Comparison of ENCODE assay signal across 1 cellular context in the genomic region with DNA sequence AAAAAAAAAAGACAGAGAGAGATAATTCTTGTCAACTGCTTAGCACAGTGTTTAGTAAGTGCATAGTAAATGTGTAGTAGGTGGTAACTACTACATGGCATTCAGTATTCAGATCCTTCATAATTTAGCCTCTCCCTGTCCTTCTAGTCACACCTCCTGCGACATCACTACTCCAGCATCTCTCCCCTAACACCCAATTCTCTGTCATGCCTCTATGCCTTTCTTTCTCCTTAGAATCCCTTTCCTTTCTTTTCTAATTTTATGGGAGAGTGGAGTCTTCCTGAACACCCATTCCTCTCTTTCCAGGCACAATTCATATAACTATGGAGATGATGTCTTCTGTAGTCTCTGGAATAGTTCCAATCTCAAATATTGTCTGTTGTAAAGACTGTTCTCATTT.
TF ChIP-seq lines count a peak whose summit lies in the region.

No MANE protein-coding gene starts in this region.

TF ChIP-seq in K562, 482 proteins besides CTCF, POLR2A, EP300 and RAD21 (continued from another document):
- TF ChIP-seq, protein P1, sequence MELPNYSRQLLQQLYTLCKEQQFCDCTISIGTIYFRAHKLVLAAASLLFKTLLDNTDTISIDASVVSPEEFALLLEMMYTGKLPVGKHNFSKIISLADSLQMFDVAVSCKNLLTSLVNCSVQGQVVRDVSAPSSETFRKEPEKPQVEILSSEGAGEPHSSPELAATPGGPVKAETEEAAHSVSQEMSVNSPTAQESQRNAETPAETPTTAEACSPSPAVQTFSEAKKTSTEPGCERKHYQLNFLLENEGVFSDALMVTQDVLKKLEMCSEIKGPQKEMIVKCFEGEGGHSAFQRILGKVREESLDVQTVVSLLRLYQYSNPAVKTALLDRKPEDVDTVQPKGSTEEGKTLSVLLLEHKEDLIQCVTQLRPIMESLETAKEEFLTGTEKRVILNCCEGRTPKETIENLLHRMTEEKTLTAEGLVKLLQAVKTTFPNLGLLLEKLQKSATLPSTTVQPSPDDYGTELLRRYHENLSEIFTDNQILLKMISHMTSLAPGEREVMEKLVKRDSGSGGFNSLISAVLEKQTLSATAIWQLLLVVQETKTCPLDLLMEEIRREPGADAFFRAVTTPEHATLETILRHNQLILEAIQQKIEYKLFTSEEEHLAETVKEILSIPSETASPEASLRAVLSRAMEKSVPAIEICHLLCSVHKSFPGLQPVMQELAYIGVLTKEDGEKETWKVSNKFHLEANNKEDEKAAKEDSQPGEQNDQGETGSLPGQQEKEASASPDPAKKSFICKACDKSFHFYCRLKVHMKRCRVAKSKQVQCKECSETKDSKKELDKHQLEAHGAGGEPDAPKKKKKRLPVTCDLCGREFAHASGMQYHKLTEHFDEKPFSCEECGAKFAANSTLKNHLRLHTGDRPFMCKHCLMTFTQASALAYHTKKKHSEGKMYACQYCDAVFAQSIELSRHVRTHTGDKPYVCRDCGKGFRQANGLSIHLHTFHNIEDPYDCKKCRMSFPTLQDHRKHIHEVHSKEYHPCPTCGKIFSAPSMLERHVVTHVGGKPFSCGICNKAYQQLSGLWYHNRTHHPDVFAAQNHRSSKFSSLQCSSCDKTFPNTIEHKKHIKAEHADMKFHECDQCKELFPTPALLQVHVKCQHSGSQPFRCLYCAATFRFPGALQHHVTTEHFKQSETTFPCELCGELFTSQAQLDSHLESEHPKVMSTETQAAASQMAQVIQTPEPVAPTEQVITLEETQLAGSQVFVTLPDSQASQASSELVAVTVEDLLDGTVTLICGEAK (IDR thresholded peaks at IDR 0.05) = no peak
- TF ChIP-seq, protein P1 (CRISPR knock-in tag; IDR thresholded peaks at IDR 0.05) = no peak
- TF ChIP-seq ZNF57 (CRISPR knock-in tag; IDR thresholded peaks at IDR 0.05) (no peak), CTCFL (IDR thresholded peaks at IDR 0.05; ENCODE audit: borderline replicate concordance, insufficient read depth, low read depth, low read length, poor library complexity, severe bottlenecking) (no peak), SOX6 (IDR thresholded peaks at IDR 0.05) (no peak), MAZ (CRISPR knock-in tag; conservative IDR thresholded peaks at IDR 0.05 in 1 of 2, IDR thresholded peaks at IDR 0.05 in 1 of 2) (no peak), SMC3 (conservative IDR thresholded peaks at IDR 0.05; ENCODE audit: insufficient read depth, low read depth, low read length) (no peak)
- TF ChIP-seq, protein P2, sequence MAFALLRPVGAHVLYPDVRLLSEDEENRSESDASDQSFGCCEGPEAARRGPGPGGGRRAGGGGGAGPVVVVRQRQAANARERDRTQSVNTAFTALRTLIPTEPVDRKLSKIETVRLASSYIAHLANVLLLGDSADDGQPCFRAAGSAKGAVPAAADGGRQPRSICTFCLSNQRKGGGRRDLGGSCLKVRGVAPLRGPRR (CRISPR knock-in tag; IDR thresholded peaks at IDR 0.05) = no peak
TF ChIP-seq in K562: peak in this region for 0.
